1 cellular context compared by ENCODE assay signal in genomic region chr15:78909160-78909695, GRCh38.
TF ChIP-seq lines count a peak whose summit lies in the region.

No MANE protein-coding gene starts in this region.

TF ChIP-seq in HCT116, 20 proteins besides CTCF, POLR2A, EP300 and RAD21:
- TF ChIP-seq ZFX (IDR thresholded peaks at IDR 0.05) (no peak), POLR2AphosphoS5 (IDR thresholded peaks at IDR 0.05; ENCODE audit: low read depth, low read length) (no peak), REST (IDR thresholded peaks at IDR 0.05; ENCODE audit: low read depth) (no peak), SIN3A (IDR thresholded peaks at IDR 0.05; ENCODE audit: low read depth) (no peak), TCF7L2 (IDR thresholded peaks at IDR 0.05; ENCODE audit: borderline replicate concordance, extremely low read depth, insufficient read depth, insufficient read length) (no peak), EZH2phosphoT487 (IDR thresholded peaks at IDR 0.05; ENCODE audit: borderline replicate concordance) (no peak), ZBTB33 (IDR thresholded peaks at IDR 0.05; ENCODE audit: extremely low read depth, insufficient replicate concordance, low read length) (no peak), YY1 (IDR thresholded peaks at IDR 0.05; ENCODE audit: extremely low read depth, insufficient replicate concordance, low read depth, low read length) (no peak), JUND (IDR thresholded peaks at IDR 0.05) (no peak), SP1 (IDR thresholded peaks at IDR 0.05; ENCODE audit: low read depth) (no peak), CBX3 (IDR thresholded peaks at IDR 0.05; ENCODE audit: low read depth) (no peak), EGR1 (IDR thresholded peaks at IDR 0.05; ENCODE audit: low read depth) (no peak), ELF1 (IDR thresholded peaks at IDR 0.05; ENCODE audit: borderline replicate concordance, low read depth) (no peak), MAX (IDR thresholded peaks at IDR 0.05) (no peak)
